ENCODE assay signal across 6 cellular contexts in the genomic region with DNA sequence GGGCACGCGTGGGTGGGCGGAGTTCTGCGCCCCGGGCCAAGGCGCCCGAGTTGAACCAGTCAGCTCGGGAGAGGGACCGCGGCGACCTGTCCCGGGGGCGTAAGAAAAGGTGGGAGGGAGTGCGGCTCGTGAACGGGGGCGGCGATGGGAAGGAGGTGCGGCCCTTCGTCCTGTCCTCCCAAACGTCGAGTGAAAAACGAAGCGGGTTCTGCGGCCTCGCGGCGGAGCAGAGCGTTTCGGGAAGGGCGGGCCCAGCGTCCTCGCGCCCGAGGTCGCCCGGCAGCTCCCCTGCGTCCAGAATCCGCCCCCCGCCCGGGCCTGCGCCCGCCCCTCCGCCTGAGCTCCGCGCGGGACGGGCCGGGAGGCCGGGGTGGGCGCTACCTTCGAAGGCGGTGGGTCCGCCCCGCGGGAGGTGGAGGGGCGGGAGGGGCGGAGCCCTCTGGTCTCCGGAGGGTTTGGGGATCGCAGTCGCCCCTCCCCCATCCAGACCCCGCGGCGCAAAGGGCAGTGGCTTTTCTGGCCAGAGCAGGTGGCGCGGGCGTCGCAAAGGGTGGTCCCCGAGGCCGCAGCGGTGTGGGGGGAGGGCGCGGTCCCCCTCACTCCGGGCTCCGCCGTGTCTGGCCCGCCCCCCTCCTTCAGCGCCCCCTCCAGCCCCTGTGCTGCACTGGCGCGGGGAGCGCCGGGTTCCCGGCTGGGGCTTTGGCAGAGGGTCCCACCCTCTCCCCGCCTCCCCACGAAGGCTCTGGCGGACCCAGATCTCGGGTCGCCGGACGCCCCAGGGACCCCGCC. TPM values are rescaled to one million over a fixed set of nuclear protein-coding genes. Genes with fewer than 3 reads are reported as not detected.
DNase-seq lines count a peak whose midpoint lies in the region; ATAC-seq and TF ChIP-seq lines count a peak whose summit lies in the region.

No MANE protein-coding gene starts in this region.

- TF ChIP-seq CTCF in upper lobe of right lung (IDR thresholded peaks at IDR 0.05) = peak; percentile 6

- CTCF ChIA-PET in activated CD4-positive, alpha-beta memory T cell treated with anti-CD3 and anti-CD28 coated beads, Interleukin-2, amount 10 ng/mL, durations not matched to agents 7 days and 5 days (lab: Charles Lee) = interaction anchor here (1.1 kb wide), 1 partner anchor 11 kb away, joined by 5 read pairs; no protein-coding TSS in a partner anchor

- no peaks in the 10 kb centered on the region for H3K27me3 ChIP-seq in upper lobe of right lung

- no peaks in the 10 kb centered on the region for H3K36me3 Mint-ChIP-seq in activated CD4-positive, alpha-beta memory T cell treated with anti-CD3 and anti-CD28 coated beads, Interleukin-2, amount 10 ng/mL, durations not matched to agents 7 days and 5 days (ENCODE audit: low read depth)

- H3K27me3 Mint-ChIP-seq in activated CD4-positive, alpha-beta memory T cell treated with anti-CD3 and anti-CD28 coated beads, Interleukin-2, amount 10 ng/mL, durations not matched to agents 7 days and 5 days = peaks cover 12% of the 10 kb centered on the region

- no peak overlapping the region for H3K27ac ChIP-seq in upper lobe of right lung

- H3K27ac Mint-ChIP-seq in activated CD4-positive, alpha-beta memory T cell treated with anti-CD3 and anti-CD28 coated beads, Interleukin-2, amount 10 ng/mL, durations not matched to agents 7 days and 5 days = no peak overlapping the region

- peak; percentile 10 for ATAC-seq in upper lobe of right lung

- H3K9me3 Mint-ChIP-seq in activated CD4-positive, alpha-beta memory T cell treated with anti-CD3 and anti-CD28 coated beads, Interleukin-2, amount 10 ng/mL, durations not matched to agents 7 days and 5 days = no peaks in the 10 kb centered on the region

- H3K36me3 ChIP-seq in upper lobe of right lung = no peaks in the 10 kb centered on the region

- POLR2A ChIA-PET in activated CD4-positive, alpha-beta memory T cell treated with anti-CD3 and anti-CD28 coated beads, Interleukin-2, amount 10 ng/mL, durations not matched to agents 7 days and 5 days (lab: Charles Lee) = interaction anchor here (1.0 to 2.1 kb wide), 6 partner anchors 10 to 115 kb away, joined by 3 to 11 read pairs (median 6); partner anchors contain the start of genes GMEB2 and PTK6

- H3K9me3 ChIP-seq in iPS-18c (ENCODE audit: control insufficient read depth, insufficient read depth, low read length) (no peaks in the 10 kb centered on the region), upper lobe of right lung (no peaks in the 10 kb centered on the region)

- H3K4me1 ChIP-seq in upper lobe of right lung = peaks cover 14% of the 10 kb centered on the region

- H3K4me3 Mint-ChIP-seq in activated CD4-positive, alpha-beta memory T cell treated with anti-CD3 and anti-CD28 coated beads, Interleukin-2, amount 10 ng/mL, durations not matched to agents 7 days and 5 days = peak overlapping the region; percentile 4

- peaks cover 18% of the 10 kb centered on the region for H3K4me1 Mint-ChIP-seq in activated CD4-positive, alpha-beta memory T cell treated with anti-CD3 and anti-CD28 coated beads, Interleukin-2, amount 10 ng/mL, durations not matched to agents 7 days and 5 days

- intact Hi-C loops in upper lobe of right lung (cut with DNase I) = no loop called here

- H3K4me3 ChIP-seq in iPS-18c (ENCODE audit: insufficient read depth, low read depth, low read length) = peak overlapping the region; percentile 60
- H3K4me3 ChIP-seq in upper lobe of right lung = peak overlapping the region; percentile 57

- DNase-seq in HuH-7.5 (ENCODE audit: low spot score) = peak; percentile 75
- DNase-seq in activated CD4-positive, alpha-beta memory T cell treated with anti-CD3 and anti-CD28 coated beads, Interleukin-2, amount 10 ng/mL, durations not matched to agents 7 days and 5 days = no peak
- DNase-seq in upper lobe of right lung = no peak
- DNase-seq in iPS-NIHi7 (ENCODE audit: extremely low spot score) = no peak
- DNase-seq in occipital lobe (lab: John Stamatoyannopoulos, UW) = no peak

RNA-seq across cellular contexts. Expression of gene STMN3, which starts 0.8 kb away (rescaled TPM):
- total RNA-seq in activated CD4-positive, alpha-beta memory T cell treated with anti-CD3 and anti-CD28 coated beads, Interleukin-2, amount 10 ng/mL, durations not matched to agents 7 days and 5 days = 10 to 100 TPM; 20.9 to 23.8 TPM
- 12.4 TPM for total RNA-seq in upper lobe of right lung
- 101 TPM for total RNA-seq in occipital lobe

RNA-seq across cellular contexts. Expression of gene RTEL1, which starts 5.7 kb away (rescaled TPM):
- 10 to 100 TPM; 29.2 to 30.0 TPM for total RNA-seq in activated CD4-positive, alpha-beta memory T cell treated with anti-CD3 and anti-CD28 coated beads, Interleukin-2, amount 10 ng/mL, durations not matched to agents 7 days and 5 days
- total RNA-seq in upper lobe of right lung = 26.7 TPM
- 10.0 TPM for total RNA-seq in occipital lobe

RNA-seq across cellular contexts. Expression of gene GMEB2, which starts 25.5 kb away (rescaled TPM):
- 10 to 100 TPM; 17.9 to 18.5 TPM for total RNA-seq in activated CD4-positive, alpha-beta memory T cell treated with anti-CD3 and anti-CD28 coated beads, Interleukin-2, amount 10 ng/mL, durations not matched to agents 7 days and 5 days
- total RNA-seq in upper lobe of right lung (11.3 TPM), occipital lobe (6.9 TPM)

RNA-seq across cellular contexts. Expression of gene TNFRSF6B, which starts 44.1 kb away (rescaled TPM):
- total RNA-seq in activated CD4-positive, alpha-beta memory T cell treated with anti-CD3 and anti-CD28 coated beads, Interleukin-2, amount 10 ng/mL, durations not matched to agents 7 days and 5 days = not detected
- 14.4 TPM for total RNA-seq in upper lobe of right lung
- total RNA-seq in occipital lobe = not detected

RNA-seq across cellular contexts. Expression of gene ARFRP1, which starts 55.4 kb away (rescaled TPM):
- 10 to 100 TPM; 52.9 to 53.4 TPM for total RNA-seq in activated CD4-positive, alpha-beta memory T cell treated with anti-CD3 and anti-CD28 coated beads, Interleukin-2, amount 10 ng/mL, durations not matched to agents 7 days and 5 days
- total RNA-seq in upper lobe of right lung (49.4 TPM), occipital lobe (15.6 TPM)
